In genomic region chr22:24603770-24604629, GRCh38 we compare ENCODE assay signal across 1 cellular context.
A peak's percentile ranks its signal among the peaks of the same experiment; 100 is the strongest.
TF ChIP-seq lines count a peak whose summit lies in the region.

No MANE protein-coding gene starts in this region.

TF ChIP-seq in K562, 482 proteins besides CTCF, POLR2A, EP300 and RAD21:
- TF ChIP-seq BHLHE40 (IDR thresholded peaks at IDR 0.05; ENCODE audit: low read length) (0 out of 2 replicates have a peak, but pooled peaks have one; percentile 41), MGA (IDR thresholded peaks at IDR 0.05) (0 out of 2 replicates have a peak, but pooled peaks have one; percentile 19), CTCFL (IDR thresholded peaks at IDR 0.05; ENCODE audit: borderline replicate concordance, insufficient read depth, low read depth, low read length, poor library complexity, severe bottlenecking) (peak; percentile 30)
